Comparison of ENCODE assay signal across 23 cellular contexts in genomic region chr2:34307636-34308035, GRCh38.
"Had no signal": no experiment of that assay in that cellular context is flagged by ENCODE, and none has a peak within 500 bp of the region (broad histone marks: within the 10 kb centered on the region; RNA-seq: fewer than 3 reads in every experiment).

No MANE protein-coding gene starts in this region.

- H3K4me3 ChIP-seq: colonic mucosa, esophagus muscularis mucosa, gastroesophageal sphincter, heart right ventricle, lower lobe of right lung, pancreas, right lobe of liver, thoracic aorta, tibial nerve, upper lobe of left lung had no signal

- H3K27me3 Mint-ChIP-seq: dendritic cell treated with granulocyte-macrophage colony-stimulating factor and Interleukin-4, amounts not matched to agents 40 ng/mL and 50 ng/mL, for 4 days; stimulated activated naive B cell treated with anti-CD40 and anti-IgM and Interleukin-4, amounts not matched to agents 10 μg/mL and 1 μg/mL and 100 μg/mL, for 72 hours; stimulated activated naive CD8-positive, alpha-beta T cell treated with anti-CD3 and anti-CD28 coated beads, Interleukin-15, Interleukin-2, amounts not matched to agents 100 ng/mL and 50 ng/mL, for 24 hours had no signal

- H3K4me1 Mint-ChIP-seq: natural killer cell; stimulated activated naive B cell treated with anti-CD40 and anti-IgM and Interleukin-4, amounts not matched to agents 10 μg/mL and 1 μg/mL and 100 μg/mL, for 72 hours had no signal

- H3K4me3 Mint-ChIP-seq: dendritic cell treated with granulocyte-macrophage colony-stimulating factor and Interleukin-4, amounts not matched to agents 40 ng/mL and 50 ng/mL, for 4 days; endodermal cell; natural killer cell; stimulated activated naive B cell treated with anti-CD40 and anti-IgM and Interleukin-4, amounts not matched to agents 10 μg/mL and 1 μg/mL and 100 μg/mL, for 72 hours; stimulated activated naive CD8-positive, alpha-beta T cell treated with anti-CD3 and anti-CD28 coated beads, Interleukin-15, Interleukin-2, amounts not matched to agents 100 ng/mL and 50 ng/mL, for 24 hours had no signal

- H3K36me3 Mint-ChIP-seq: natural killer cell; stimulated activated naive B cell treated with anti-CD40 and anti-IgM and Interleukin-4, amounts not matched to agents 10 μg/mL and 1 μg/mL and 100 μg/mL, for 72 hours had no signal

- H3K27ac Mint-ChIP-seq: dendritic cell treated with granulocyte-macrophage colony-stimulating factor and Interleukin-4, amounts not matched to agents 40 ng/mL and 50 ng/mL, for 4 days; natural killer cell; stimulated activated naive B cell treated with anti-CD40 and anti-IgM and Interleukin-4, amounts not matched to agents 10 μg/mL and 1 μg/mL and 100 μg/mL, for 72 hours; stimulated activated naive CD8-positive, alpha-beta T cell treated with anti-CD3 and anti-CD28 coated beads, Interleukin-15, Interleukin-2, amounts not matched to agents 100 ng/mL and 50 ng/mL, for 24 hours had no signal

- DNase-seq: colonic mucosa; effector CD8-positive, alpha-beta T cell; endodermal cell; foreskin keratinocyte; glutamatergic neuron; heart right ventricle; hippocampal formation; left ventricle myocardium superior; lower lobe of right lung; natural killer cell; pancreas; right lobe of liver; small intestine; stimulated activated CD4-positive, alpha-beta T cell treated with anti-CD3 and anti-CD28 coated beads, Interleukin-15, amount 100 ng/mL, for 24 hours; stimulated activated CD4-positive, alpha-beta T cell treated with anti-CD3 and anti-CD28 coated beads, Interleukin-2, amount 100 ng/mL, for 48 hours; stimulated activated naive B cell treated with anti-CD40 and anti-IgM and Interleukin-4, amounts not matched to agents 10 μg/mL and 1 μg/mL and 100 μg/mL, for 72 hours; upper lobe of left lung had no signal

- H3K9me3 Mint-ChIP-seq: endodermal cell had no signal
